ENCODE assay signal across 8 cellular contexts in genomic region chr16:4801962-4802658, GRCh38. TPM values are rescaled to one million over a fixed set of nuclear protein-coding genes. Genes with fewer than 3 reads are reported as not detected.
DNase-seq lines count a peak whose midpoint lies in the region; ATAC-seq and TF ChIP-seq lines count a peak whose summit lies in the region.

TSS of gene ROGDI (minus strand) at chr16:4802633. CDS start at chr16:4802571, 62 bp downstream.

- ATAC-seq in GM19025 (IDR thresholded peaks at IDR 0.05; ENCODE audit: low read depth, unreplicated experiment) (peak; percentile 46), HG03280 (IDR thresholded peaks at IDR 0.05; ENCODE audit: unreplicated experiment) (peak; percentile 59)

- peaks cover 23% of the 10 kb centered on the region for H3K4me1 Mint-ChIP-seq in activated CD4-positive, alpha-beta T cell treated with anti-CD3 and anti-CD28 coated beads, Interleukin-2, amount 10 ng/mL, durations not matched to agents 7 days and 5 days

- under 1% methylated on average over 70 of the region's 70 CpGs for WGBS in liver

- CTCF ChIA-PET in activated CD4-positive, alpha-beta T cell treated with anti-CD3 and anti-CD28 coated beads, Interleukin-2, amount 10 ng/mL, durations not matched to agents 7 days and 5 days (lab: Charles Lee), result interaction anchor here (0.7 to 1.1 kb wide), 3 partner anchors 10 to 529 kb away, joined by 3 read pairs; partner anchors contain the start of gene TFAP4

- TF ChIP-seq RAD21 in liver (IDR thresholded peaks at IDR 0.05), result peak in 1 of 2 donors; percentile 22

- peaks cover 0 to 37% (median 11%) of the 10 kb centered on the region in 4 donors for H3K4me1 ChIP-seq in liver (ENCODE audit: control insufficient read depth in 4 of 4, insufficient read depth in 4 of 4, low read length in 3 of 4)

- peak within 1 kb of the TSS; percentile 30 to 72 for H3K9ac ChIP-seq in liver (ENCODE audit: low read depth in 1 of 2, low read length in 2 of 2)

- no peaks in the 10 kb centered on the region for H3K9me3 Mint-ChIP-seq in activated CD4-positive, alpha-beta T cell treated with anti-CD3 and anti-CD28 coated beads, Interleukin-2, amount 10 ng/mL, durations not matched to agents 7 days and 5 days

- H3K4me3 ChIP-seq in AG10803 (ENCODE audit: low read length), result peak within 1 kb of the TSS; percentile 74
- H3K4me3 ChIP-seq in liver (ENCODE audit: low read depth in 1 of 3, low read length in 3 of 3), result peak within 1 kb of the TSS; percentile 73 to 89 (median 87)

- POLR2A ChIA-PET in activated CD4-positive, alpha-beta T cell treated with anti-CD3 and anti-CD28 coated beads, Interleukin-2, amount 10 ng/mL, durations not matched to agents 7 days and 5 days (lab: Charles Lee), result no interaction called here

- peaks cover 5 to 22% (median 11%) of the 10 kb centered on the region in 4 donors for H3K36me3 ChIP-seq in liver (ENCODE audit: control insufficient read depth in 4 of 4, insufficient read depth in 3 of 4, low read depth in 1 of 4, low read length in 3 of 4)

- no peaks in the 10 kb centered on the region for H3K27me3 ChIP-seq in liver (ENCODE audit: control insufficient read depth in 4 of 4, insufficient read depth in 4 of 4, low read length in 3 of 4)

- no peaks in the 10 kb centered on the region for H3K27me3 Mint-ChIP-seq in activated CD4-positive, alpha-beta T cell treated with anti-CD3 and anti-CD28 coated beads, Interleukin-2, amount 10 ng/mL, durations not matched to agents 7 days and 5 days

- H3K9me3 ChIP-seq in liver (ENCODE audit: control insufficient read depth in 4 of 4, low read length in 3 of 4), result no peaks in the 10 kb centered on the region

- peak within 1 kb of the TSS; percentile 81 for H3K4me3 Mint-ChIP-seq in activated CD4-positive, alpha-beta T cell treated with anti-CD3 and anti-CD28 coated beads, Interleukin-2, amount 10 ng/mL, durations not matched to agents 7 days and 5 days

- peak within 1 kb of the TSS; percentile 83 for H3K27ac Mint-ChIP-seq in activated CD4-positive, alpha-beta T cell treated with anti-CD3 and anti-CD28 coated beads, Interleukin-2, amount 10 ng/mL, durations not matched to agents 7 days and 5 days

- TF ChIP-seq CTCF in AG10803 (conservative IDR thresholded peaks at IDR 0.05; ENCODE audit: low read length), result no peak
- no peak for TF ChIP-seq CTCF in liver (IDR thresholded peaks at IDR 0.05; ENCODE audit: low read depth, low read length, missing input control)

- peak; percentile 28 for DNase-seq in AG10803 (ENCODE audit: low read depth)
- peak; percentile 82 for DNase-seq in NCI-H226
- DNase-seq in activated CD4-positive, alpha-beta T cell treated with anti-CD3 and anti-CD28 coated beads, Interleukin-2, amount 10 ng/mL, durations not matched to agents 7 days and 5 days, result peak; percentile 89
- peak; percentile 16 for DNase-seq in dedifferentiated amniotic fluid mesenchymal stem cell (ENCODE audit: extremely low spot score)
- peak; percentile 73 for DNase-seq in stimulated activated CD4-positive, alpha-beta T cell treated with anti-CD3 and anti-CD28 coated beads, Interleukin-4, amount 100 ng/mL, for 1 hour

- peaks cover 10% of the 10 kb centered on the region for H3K36me3 Mint-ChIP-seq in activated CD4-positive, alpha-beta T cell treated with anti-CD3 and anti-CD28 coated beads, Interleukin-2, amount 10 ng/mL, durations not matched to agents 7 days and 5 days (ENCODE audit: low read depth)

- H3K27ac ChIP-seq in liver (ENCODE audit: low read depth in 1 of 2, low read length in 2 of 2), result peak within 1 kb of the TSS; percentile 70

TF ChIP-seq in liver, 16 proteins besides CTCF, POLR2A, EP300 and RAD21:
- TF ChIP-seq SP1 (IDR thresholded peaks at IDR 0.05), result peak; percentile 37
- TF ChIP-seq GABPA (IDR thresholded peaks at IDR 0.05 in 1 of 2, conservative IDR thresholded peaks at IDR 0.05 in 1 of 2), result peak in 1 of 2 donors; percentile 8
- peak; percentile 33 for TF ChIP-seq REST (IDR thresholded peaks at IDR 0.05)
- peak; percentile 20 for TF ChIP-seq YY1 (IDR thresholded peaks at IDR 0.05)
- TF ChIP-seq NR2F2 (IDR thresholded peaks at IDR 0.05), result no peak
- TF ChIP-seq ZBTB33 (IDR thresholded peaks at IDR 0.05), result no peak
- peak; percentile 39 to 58 for TF ChIP-seq RXRA (IDR thresholded peaks at IDR 0.05)

RNA-seq across cellular contexts. Expression of gene ROGDI, which starts in this region (rescaled TPM):
- total RNA-seq in activated CD4-positive, alpha-beta T cell treated with anti-CD3 and anti-CD28 coated beads, Interleukin-2, amount 10 ng/mL, durations not matched to agents 7 days and 5 days, result 1 to 10 TPM; 9.0 to 9.6 TPM
- total RNA-seq in liver, result 10 to 100 TPM; 14.0 to 28.1 TPM
- polyA plus RNA-seq in liver, result 10 to 100 TPM; 16.1 to 18.6 TPM

Comparison
In these comparisons a context has a peak if more than half of its experiments do, and no peak if none do; other contexts are left out.
1. Peak in every context shown above with its lines: DNase-seq, ATAC-seq, H3K4me3 ChIP-seq and H3K27ac ChIP-seq.
2. DNase-seq: peak in every context shown above with its lines; median percentile 89 in activated CD4-positive, alpha-beta T cell treated with anti-CD3 and anti-CD28 coated beads, Interleukin-2, amount 10 ng/mL, durations not matched to agents 7 days and 5 days; 82 in NCI-H226; 73 in stimulated activated CD4-positive, alpha-beta T cell treated with anti-CD3 and anti-CD28 coated beads, Interleukin-4, amount 100 ng/mL, for 1 hour; 28 in AG10803; 16 in dedifferentiated amniotic fluid mesenchymal stem cell.